In the genomic region with DNA sequence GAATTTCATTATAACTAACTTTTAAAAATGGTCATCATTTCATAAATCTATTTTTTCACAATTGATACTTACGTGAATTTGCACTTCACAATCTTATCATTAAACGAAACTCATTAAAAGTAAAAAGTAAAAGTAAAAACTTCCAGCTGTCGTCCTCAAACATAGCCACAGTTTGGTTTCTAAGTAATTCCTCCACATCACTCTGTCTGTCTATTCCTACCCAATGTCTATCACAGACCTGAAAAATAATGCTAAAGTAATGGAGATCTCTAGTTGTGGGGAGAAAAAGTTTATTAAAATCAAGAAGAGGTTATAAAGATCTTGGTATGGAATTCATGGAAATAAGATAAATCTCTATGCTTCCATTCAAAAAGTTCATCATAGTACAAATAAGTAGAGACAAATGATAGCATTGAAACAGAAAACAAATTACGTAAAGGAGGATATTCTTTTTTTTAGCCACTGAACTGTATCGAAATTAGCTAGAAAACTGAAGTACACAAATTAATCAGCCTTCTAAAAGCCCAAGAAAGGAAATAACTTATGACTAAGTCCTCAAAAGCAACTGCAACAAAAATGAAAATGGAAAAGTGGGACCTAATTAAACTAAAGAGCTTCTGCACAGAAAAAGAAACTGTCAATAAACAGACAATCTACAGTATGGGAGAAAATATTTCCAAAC, we compare ENCODE assay signal across 11 cellular contexts.
DNase-seq lines count a peak whose midpoint lies in the region; ATAC-seq and TF ChIP-seq lines count a peak whose summit lies in the region.
"Had no signal": no experiment of that assay in that cellular context is flagged by ENCODE, and none has a peak within 500 bp of the region (broad histone marks: within the 10 kb centered on the region; RNA-seq: fewer than 3 reads in every experiment).

No MANE protein-coding gene starts in this region.

- H3K9me3 Mint-ChIP-seq in central memory CD8-positive, alpha-beta T cell: no peaks in the 10 kb centered on the region
- H3K9me3 Mint-ChIP-seq in progenitor cell of endocrine pancreas (ENCODE audit: low read depth): no peaks in the 10 kb centered on the region

- H3K27ac Mint-ChIP-seq in central memory CD8-positive, alpha-beta T cell (ENCODE audit: low read depth): peak overlapping the region; percentile 30
- no peak overlapping the region for H3K27ac Mint-ChIP-seq in progenitor cell of endocrine pancreas

- TF ChIP-seq CTCF in progenitor cell of endocrine pancreas (IDR thresholded peaks at IDR 0.05; ENCODE audit: unreplicated experiment): no peak

- peaks cover 13% of the 10 kb centered on the region for H3K27me3 Mint-ChIP-seq in central memory CD8-positive, alpha-beta T cell
- peaks cover 20% of the 10 kb centered on the region for H3K27me3 Mint-ChIP-seq in progenitor cell of endocrine pancreas

- peaks cover 10% of the 10 kb centered on the region for H3K4me1 Mint-ChIP-seq in central memory CD8-positive, alpha-beta T cell
- H3K4me1 Mint-ChIP-seq in progenitor cell of endocrine pancreas (ENCODE audit: low read depth): peaks cover 23% of the 10 kb centered on the region

- no peak for DNase-seq in activated CD4-positive, CD25-positive, alpha-beta regulatory T cell (lab: John Stamatoyannopoulos, UW)
- no peak for DNase-seq in central memory CD8-positive, alpha-beta T cell (ENCODE audit: low spot score in 2 of 2)
- DNase-seq in SIG-M5 (lab: John Stamatoyannopoulos, UW) (no peak), progenitor cell of endocrine pancreas (ENCODE audit: low spot score, unreplicated experiment) (no peak)
- DNase-seq: dorsolateral prefrontal cortex, NCI-H187, T1000 had no signal

- peaks cover 5% of the 10 kb centered on the region for H3K36me3 Mint-ChIP-seq in central memory CD8-positive, alpha-beta T cell (ENCODE audit: insufficient read depth)
- H3K36me3 Mint-ChIP-seq in progenitor cell of endocrine pancreas (ENCODE audit: insufficient read depth): peaks cover 18% of the 10 kb centered on the region

- ATAC-seq in activated CD4-positive, CD25-positive, alpha-beta regulatory T cell treated with anti-CD3 and anti-CD28 coated beads, Interleukin-2, amount 50 U/mL, for 24 hours: peak; percentile 58 to 66
- peak; percentile 69 for ATAC-seq in GM21360 (IDR thresholded peaks at IDR 0.05; ENCODE audit: unreplicated experiment)
- peak; percentile 66 for ATAC-seq in HG03457 (IDR thresholded peaks at IDR 0.05; ENCODE audit: unreplicated experiment)
- no peak for ATAC-seq in central memory CD8-positive, alpha-beta T cell (replicated peaks; ENCODE audit: extremely low read depth, poor library complexity, severe bottlenecking)
- ATAC-seq in HG02642 (IDR thresholded peaks at IDR 0.05; ENCODE audit: poor library complexity, unreplicated experiment): no peak

- H3K4me3 Mint-ChIP-seq in central memory CD8-positive, alpha-beta T cell: peak overlapping the region; percentile 34
- no peak overlapping the region for H3K4me3 Mint-ChIP-seq in progenitor cell of endocrine pancreas (ENCODE audit: low read depth)

Comparison
In these comparisons a context has a peak if more than half of its experiments do, and no peak if none do; other contexts are left out.
1. ATAC-seq: peak in activated CD4-positive, CD25-positive, alpha-beta regulatory T cell treated with anti-CD3 and anti-CD28 coated beads, Interleukin-2, amount 50 U/mL, for 24 hours (2 of 2), GM21360 (single experiment) and HG03457 (single experiment); none in central memory CD8-positive, alpha-beta T cell (single experiment) and HG02642 (single experiment).